ENCODE assay signal across 8 cellular contexts in genomic region chr19:46000497-46001246, GRCh38.
A peak's percentile ranks its signal among the peaks of the same experiment; 100 is the strongest.
DNase-seq lines count a peak whose midpoint lies in the region; ATAC-seq lines count a peak whose summit lies in the region.

No MANE protein-coding gene starts in this region.

- H3K36me3 Mint-ChIP-seq in central memory CD8-positive, alpha-beta T cell (ENCODE audit: insufficient read depth) = peaks cover 5% of the 10 kb centered on the region
- peaks cover 18% of the 10 kb centered on the region for H3K36me3 Mint-ChIP-seq in memory B cell

- H3K27ac Mint-ChIP-seq in central memory CD8-positive, alpha-beta T cell (ENCODE audit: low read depth) = peak overlapping the region; percentile 84
- H3K27ac Mint-ChIP-seq in memory B cell = no peak overlapping the region

- peaks cover 12% of the 10 kb centered on the region for H3K27me3 Mint-ChIP-seq in central memory CD8-positive, alpha-beta T cell
- H3K27me3 Mint-ChIP-seq in memory B cell = peaks cover 17% of the 10 kb centered on the region

- peaks cover 28% of the 10 kb centered on the region for H3K4me1 Mint-ChIP-seq in central memory CD8-positive, alpha-beta T cell
- peaks cover 30% of the 10 kb centered on the region for H3K4me1 Mint-ChIP-seq in memory B cell

- H3K4me3 Mint-ChIP-seq in central memory CD8-positive, alpha-beta T cell = peak overlapping the region; percentile 64
- H3K4me3 Mint-ChIP-seq in memory B cell = peak overlapping the region; percentile 63

- peak; percentile 96 for ATAC-seq in central memory CD8-positive, alpha-beta T cell (replicated peaks; ENCODE audit: extremely low read depth, poor library complexity, severe bottlenecking)
- ATAC-seq in memory B cell (ENCODE audit: low read depth) = peak; percentile 97

- DNase-seq in NCI-H1436 (lab: John Stamatoyannopoulos, UW) (peak; percentile 77), NCI-H1436 treated with DMSO at 0.1 percent for 48 hours (lab: John Stamatoyannopoulos, UW) (no peak), memory B cell (ENCODE audit: low spot score in 2 of 2) (peak in 1 of 2 donors; percentile 33), KG1 (lab: John Stamatoyannopoulos, UW) (no peak), GF-D8 (lab: John Stamatoyannopoulos, UW) (no peak)
- DNase-seq in activated CD4-positive, alpha-beta T cell treated with anti-CD3 and anti-CD28 coated beads for 4 hours = peak; percentile 81 to 83
- peak in 1 of 2 donors; percentile 37 for DNase-seq in central memory CD8-positive, alpha-beta T cell (ENCODE audit: low spot score in 2 of 2)
- DNase-seq in stimulated activated CD8-positive, alpha-beta memory T cell treated with anti-CD3 and anti-CD28 coated beads, Interleukin-4, amount 100 ng/mL, for 48 hours = peak; percentile 72

- H3K9me3 Mint-ChIP-seq in central memory CD8-positive, alpha-beta T cell = no peaks in the 10 kb centered on the region
- H3K9me3 Mint-ChIP-seq in memory B cell = no peaks in the 10 kb centered on the region

Comparison
In these comparisons a context has a peak if more than half of its experiments do, and no peak if none do; other contexts are left out.
1. DNase-seq: peak in NCI-H1436 (single experiment), activated CD4-positive, alpha-beta T cell treated with anti-CD3 and anti-CD28 coated beads for 4 hours (2 of 2) and stimulated activated CD8-positive, alpha-beta memory T cell treated with anti-CD3 and anti-CD28 coated beads, Interleukin-4, amount 100 ng/mL, for 48 hours (single experiment); none in NCI-H1436 treated with DMSO at 0.1 percent for 48 hours (single experiment), KG1 (single experiment) and GF-D8 (single experiment).